In the genomic region with DNA sequence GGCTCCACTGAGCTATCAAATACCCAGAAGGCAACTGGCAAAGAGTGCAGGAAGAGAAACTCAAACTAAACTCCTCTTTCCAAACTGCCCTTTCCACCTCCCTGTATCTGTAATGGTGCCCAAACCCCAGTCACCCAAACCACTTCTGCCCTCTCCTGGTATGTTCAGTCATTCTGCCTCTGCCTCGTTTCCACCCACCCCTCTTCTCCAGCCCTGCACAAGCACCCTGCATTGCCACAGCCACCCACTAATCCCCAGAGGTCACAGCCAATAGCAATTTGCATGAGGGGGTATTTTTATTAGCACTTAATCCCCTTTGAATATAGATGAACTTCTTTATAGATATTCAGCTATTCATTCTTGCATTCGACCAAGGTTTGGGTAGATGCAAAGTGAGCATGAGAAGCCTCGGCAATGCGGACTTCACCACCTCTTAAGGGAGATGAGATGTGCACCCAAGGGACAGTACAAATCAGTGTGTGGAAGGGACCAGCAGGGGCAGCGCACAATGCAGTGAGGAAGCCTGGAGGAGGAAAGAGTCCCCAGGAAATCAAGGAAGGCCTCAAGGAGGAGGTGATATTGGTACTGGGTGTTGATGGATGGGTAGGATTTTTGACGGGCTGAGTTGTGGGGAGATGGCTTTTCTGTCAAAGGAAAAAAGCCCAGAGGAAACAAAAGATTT, we compare ENCODE assay signal across 8 cellular contexts. TPM values are rescaled to one million over a fixed set of nuclear protein-coding genes. Genes with fewer than 3 reads are reported as not detected.
DNase-seq lines count a peak whose midpoint lies in the region; ATAC-seq and TF ChIP-seq lines count a peak whose summit lies in the region.

No MANE protein-coding gene starts in this region.

- H3K4me3 Mint-ChIP-seq in activated naive CD4-positive, alpha-beta T cell treated with anti-CD3 and anti-CD28 coated beads for 36 hours: no peak overlapping the region
- H3K4me3 Mint-ChIP-seq in stimulated activated naive CD8-positive, alpha-beta T cell treated with anti-CD3 and anti-CD28 coated beads, Interleukin-15, Interleukin-2, amounts not matched to agents 100 ng/mL and 50 ng/mL, for 24 hours: no peak overlapping the region

- TF ChIP-seq CTCF in 22Rv1 (IDR thresholded peaks at IDR 0.05) (peak; percentile 22), GM12864 (IDR thresholded peaks at IDR 0.05; ENCODE audit: low read depth, low read length, missing control alignments) (peak; percentile 50), left ventricle myocardium inferior (IDR thresholded peaks at IDR 0.05; ENCODE audit: borderline replicate concordance) (peak; percentile 65), omental fat pad (IDR thresholded peaks at IDR 0.05) (no peak)

- peaks cover 44% of the 10 kb centered on the region for H3K4me1 Mint-ChIP-seq in activated naive CD4-positive, alpha-beta T cell treated with anti-CD3 and anti-CD28 coated beads for 36 hours (ENCODE audit: low read depth)
- H3K4me1 Mint-ChIP-seq in stimulated activated naive CD8-positive, alpha-beta T cell treated with anti-CD3 and anti-CD28 coated beads, Interleukin-15, Interleukin-2, amounts not matched to agents 100 ng/mL and 50 ng/mL, for 24 hours (ENCODE audit: low read depth): peaks cover 50% of the 10 kb centered on the region

- intact Hi-C loops in activated naive CD4-positive, alpha-beta T cell treated with anti-CD3 and anti-CD28 coated beads for 36 hours (cut with micrococcal nuclease): loop anchor here (1.0 kb wide), 3 partner anchors 13 to 295 kb away; no protein-coding TSS in a partner anchor
- intact Hi-C loops in left ventricle myocardium inferior (cut with micrococcal nuclease): no loop called here

- CTCF ChIA-PET in activated naive CD4-positive, alpha-beta T cell treated with anti-CD3 and anti-CD28 coated beads for 36 hours (lab: Charles Lee): interaction anchor here (0.6 to 5.8 kb wide), 24 partner anchors 9 to 708 kb away, joined by 3 to 176 read pairs (median 4); partner anchors contain the start of gene TMEM272

- peaks cover 19% of the 10 kb centered on the region for H3K4me1 ChIP-seq in left ventricle myocardium inferior

- ATAC-seq in HG02610 (IDR thresholded peaks at IDR 0.05; ENCODE audit: unreplicated experiment) (peak; percentile 69), omental fat pad (ENCODE audit: low FRiP score) (no peak)

- H3K4me3 ChIP-seq in GM12864 (ENCODE audit: low read depth, low read length): no peak overlapping the region
- H3K4me3 ChIP-seq in left ventricle myocardium inferior: no peak overlapping the region

- H3K9me3 Mint-ChIP-seq in activated naive CD4-positive, alpha-beta T cell treated with anti-CD3 and anti-CD28 coated beads for 36 hours: no peaks in the 10 kb centered on the region
- no peaks in the 10 kb centered on the region for H3K9me3 Mint-ChIP-seq in stimulated activated naive CD8-positive, alpha-beta T cell treated with anti-CD3 and anti-CD28 coated beads, Interleukin-15, Interleukin-2, amounts not matched to agents 100 ng/mL and 50 ng/mL, for 24 hours

- no peak overlapping the region for H3K27ac ChIP-seq in 22Rv1
- no peak overlapping the region for H3K27ac ChIP-seq in left ventricle myocardium inferior (replicated peaks)

- H3K9me3 ChIP-seq in left ventricle myocardium inferior (replicated peaks): no peaks in the 10 kb centered on the region

- H3K36me3 ChIP-seq in left ventricle myocardium inferior: no peaks in the 10 kb centered on the region

- no peaks in the 10 kb centered on the region for H3K27me3 Mint-ChIP-seq in activated naive CD4-positive, alpha-beta T cell treated with anti-CD3 and anti-CD28 coated beads for 36 hours (ENCODE audit: low read depth)
- no peaks in the 10 kb centered on the region for H3K27me3 Mint-ChIP-seq in stimulated activated naive CD8-positive, alpha-beta T cell treated with anti-CD3 and anti-CD28 coated beads, Interleukin-15, Interleukin-2, amounts not matched to agents 100 ng/mL and 50 ng/mL, for 24 hours

- DNase-seq in GM12864 (ENCODE audit: low read depth) (no peak), NCI-H82 treated with DMSO at 0.1 percent for 48 hours (lab: John Stamatoyannopoulos, UW; ENCODE audit: unreplicated experiment) (peak; percentile 32), left ventricle myocardium inferior (no peak), omental fat pad (ENCODE audit: low spot score) (no peak)
- DNase-seq in activated naive CD4-positive, alpha-beta T cell treated with anti-CD3 and anti-CD28 coated beads for 36 hours: peak; percentile 79

- peak overlapping the region; percentile 57 for H3K27ac Mint-ChIP-seq in activated naive CD4-positive, alpha-beta T cell treated with anti-CD3 and anti-CD28 coated beads for 36 hours
- peak overlapping the region; percentile 12 for H3K27ac Mint-ChIP-seq in stimulated activated naive CD8-positive, alpha-beta T cell treated with anti-CD3 and anti-CD28 coated beads, Interleukin-15, Interleukin-2, amounts not matched to agents 100 ng/mL and 50 ng/mL, for 24 hours

- no peaks in the 10 kb centered on the region for H3K36me3 Mint-ChIP-seq in activated naive CD4-positive, alpha-beta T cell treated with anti-CD3 and anti-CD28 coated beads for 36 hours (ENCODE audit: low read depth)
- H3K36me3 Mint-ChIP-seq in stimulated activated naive CD8-positive, alpha-beta T cell treated with anti-CD3 and anti-CD28 coated beads, Interleukin-15, Interleukin-2, amounts not matched to agents 100 ng/mL and 50 ng/mL, for 24 hours (ENCODE audit: low read depth): no peaks in the 10 kb centered on the region

- H3K27me3 ChIP-seq in left ventricle myocardium inferior (ENCODE audit: low read depth): no peaks in the 10 kb centered on the region

RNA-seq across cellular contexts. Expression of gene TMEM272, which starts 12.4 kb away (rescaled TPM):
- total RNA-seq in activated naive CD4-positive, alpha-beta T cell treated with anti-CD3 and anti-CD28 coated beads for 36 hours: under 1 TPM; 0.41 to 0.42 TPM
- total RNA-seq in left ventricle myocardium inferior (0.30 TPM), omental fat pad (under 1 TPM in 3 of 4 donors, not detected in 1; 0.13 to 0.74 (median 0.16) TPM)

RNA-seq across cellular contexts. Expression of gene DHRS12, which starts 28.6 kb away (rescaled TPM):
- total RNA-seq in activated naive CD4-positive, alpha-beta T cell treated with anti-CD3 and anti-CD28 coated beads for 36 hours: 1 to 10 TPM; 4.1 to 4.9 TPM
- total RNA-seq in left ventricle myocardium inferior: 10.3 TPM
- 10 to 100 TPM; 11.8 to 22.2 (median 17.4) TPM for total RNA-seq in omental fat pad

RNA-seq across cellular contexts. Expression of gene CCDC70, which starts 29.2 kb away (rescaled TPM):
- not detected for total RNA-seq in activated naive CD4-positive, alpha-beta T cell treated with anti-CD3 and anti-CD28 coated beads for 36 hours
- not detected for total RNA-seq in left ventricle myocardium inferior
- not detected for total RNA-seq in omental fat pad

Comparison
In these comparisons a context has a peak if more than half of its experiments do, and no peak if none do; other contexts are left out.
1. CTCF ChIP-seq: peak in 22Rv1 (single experiment), GM12864 (single experiment) and left ventricle myocardium inferior (single experiment); none in omental fat pad (0 of 3).
2. DNase-seq: peak in NCI-H82 treated with DMSO at 0.1 percent for 48 hours (single experiment) and activated naive CD4-positive, alpha-beta T cell treated with anti-CD3 and anti-CD28 coated beads for 36 hours (single experiment); none in GM12864 (single experiment), left ventricle myocardium inferior (single experiment) and omental fat pad (single experiment).